ENCODE assay signal across 14 cellular contexts in the genomic region with DNA sequence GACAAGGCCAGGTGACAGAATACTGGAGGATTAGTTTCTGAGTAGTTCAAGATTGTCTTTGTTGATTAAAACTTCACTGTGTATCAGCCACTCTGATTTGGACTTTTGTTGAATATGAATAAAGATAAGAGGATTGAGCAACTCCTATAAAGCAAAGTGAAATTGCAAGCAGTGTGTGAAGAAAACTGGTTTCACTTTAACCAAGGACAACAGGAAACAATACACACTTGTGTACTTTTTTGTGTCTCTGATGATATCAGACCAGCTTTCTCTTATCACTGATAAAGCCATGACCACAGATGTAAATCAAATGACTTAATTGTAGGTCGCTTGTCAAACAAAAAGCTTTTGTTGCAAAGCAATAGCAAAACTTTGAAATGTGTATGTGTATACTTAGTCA.
DNase-seq lines count a peak whose midpoint lies in the region; ATAC-seq and TF ChIP-seq lines count a peak whose summit lies in the region.
"Had no signal": no experiment of that assay in that cellular context is flagged by ENCODE, and none has a peak within 500 bp of the region (broad histone marks: within the 10 kb centered on the region; RNA-seq: fewer than 3 reads in every experiment).

No MANE protein-coding gene starts in this region.

- intact Hi-C loops in Right ventricle myocardium superior (cut with DNase I) (no loop called here), heart left ventricle (cut with DNase I) (no loop called here)

- H3K79me2 ChIP-seq in fibroblast of lung (ENCODE audit: control insufficient read depth, insufficient read depth, low read length): no peaks in the 10 kb centered on the region

- H3K9me3 ChIP-seq in heart left ventricle: no peaks in the 10 kb centered on the region
- no peaks in the 10 kb centered on the region for H3K9me3 ChIP-seq in fibroblast of lung (ENCODE audit: control insufficient read depth, insufficient read depth, low read depth, low read length)
- H3K9me3 ChIP-seq: transverse colon had no signal

- H3K4me1 ChIP-seq in heart left ventricle: peaks cover 0 to 7% (median 0%) of the 10 kb centered on the region in 12 donors
- H3K4me1 ChIP-seq in fibroblast of lung (ENCODE audit: control insufficient read depth, extremely low read depth, insufficient read depth, low read length): no peaks in the 10 kb centered on the region

- no peak overlapping the region for H3K9ac ChIP-seq in fibroblast of lung (ENCODE audit: insufficient read depth, low read length)

- H3K4me3 ChIP-seq in heart left ventricle (no peak overlapping the region), fibroblast of lung (replicated peaks in 1 of 4; ENCODE audit: control extremely low read depth in 1 of 4, insufficient read depth in 1 of 4, low read depth in 3 of 4, low read length in 4 of 4) (no peak overlapping the region)
- H3K4me3 ChIP-seq: PC-9, transverse colon had no signal

- H2AFZ ChIP-seq in fibroblast of lung (ENCODE audit: low read length): no peak overlapping the region
- H2AFZ ChIP-seq: PC-9 had no signal

- peak; percentile 46 for ATAC-seq in Right ventricle myocardium superior (ENCODE audit: poor library complexity)
- no peak for ATAC-seq in heart left ventricle

- no peaks in the 10 kb centered on the region for H4K20me1 ChIP-seq in fibroblast of lung (ENCODE audit: control insufficient read depth, extremely low read depth, insufficient read depth, low read length)

- no peak for DNase-seq in Right ventricle myocardium superior
- DNase-seq in heart left ventricle: no peak
- DNase-seq in HuH-7 (ENCODE audit: low spot score): peak; percentile 17
- peak; percentile 10 to 42 for DNase-seq in fibroblast of lung (ENCODE audit: low read depth in 2 of 2)
- no peak for DNase-seq in stimulated activated naive CD4-positive, alpha-beta T cell (lab: John Stamatoyannopoulos, UW)
- DNase-seq in NCI-H2171 (lab: John Stamatoyannopoulos, UW): no peak
- DNase-seq in amygdala (lab: John Stamatoyannopoulos, UW): no peak
- no peak for DNase-seq in AG08395 (ENCODE audit: low spot score)
- DNase-seq: ACHN, DMS79 treated with DMSO at 0.1 percent for 48 hours, NCI-H2029 treated with DMSO at 0.1 percent for 48 hours, PC-9, transverse colon, WERI-Rb-1 had no signal

- no peak overlapping the region for H3K4me2 ChIP-seq in fibroblast of lung (ENCODE audit: extremely low read depth, insufficient read depth, low read length)
- H3K4me2 ChIP-seq: PC-9 had no signal

- no peak overlapping the region for H3K27ac ChIP-seq in heart left ventricle
- no peak overlapping the region for H3K27ac ChIP-seq in fibroblast of lung (ENCODE audit: insufficient read depth, low read length)
- H3K27ac ChIP-seq: PC-9, transverse colon, WERI-Rb-1 had no signal

- WGBS in heart left ventricle, 4 donors: 55 to 70% (median 64%) methylated on average over 1 of the region's 1 CpG

- H3K27me3 ChIP-seq in heart left ventricle (no peaks in the 10 kb centered on the region), fibroblast of lung (ENCODE audit: control insufficient read depth, insufficient read depth, low read length) (no peaks in the 10 kb centered on the region)
- H3K27me3 ChIP-seq: transverse colon had no signal

- TF ChIP-seq POLR2A in heart left ventricle (IDR thresholded peaks at IDR 0.05): no peak

- H3K36me3 ChIP-seq in heart left ventricle (no peaks in the 10 kb centered on the region), fibroblast of lung (ENCODE audit: control insufficient read depth, insufficient read depth, low read length) (no peaks in the 10 kb centered on the region)
- H3K36me3 ChIP-seq: transverse colon, WERI-Rb-1 had no signal

- TF ChIP-seq CTCF in heart left ventricle (IDR thresholded peaks at IDR 0.05): no peak
- TF ChIP-seq CTCF in fibroblast of lung (conservative IDR thresholded peaks at IDR 0.05 in 1 of 2, IDR thresholded peaks at IDR 0.05 in 1 of 2; ENCODE audit: low read depth in 1 of 2, low read length in 2 of 2): no peak

Comparison
In these comparisons a context has a peak if more than half of its experiments do, and no peak if none do; other contexts are left out.
1. DNase-seq: peak in HuH-7 (single experiment) and fibroblast of lung (2 of 2); none in Right ventricle myocardium superior (single experiment), heart left ventricle (0 of 5), stimulated activated naive CD4-positive, alpha-beta T cell (0 of 6), NCI-H2171 (single experiment), amygdala (0 of 56) and AG08395 (single experiment).